ENCODE assay signal across 12 cellular contexts in the genomic region with DNA sequence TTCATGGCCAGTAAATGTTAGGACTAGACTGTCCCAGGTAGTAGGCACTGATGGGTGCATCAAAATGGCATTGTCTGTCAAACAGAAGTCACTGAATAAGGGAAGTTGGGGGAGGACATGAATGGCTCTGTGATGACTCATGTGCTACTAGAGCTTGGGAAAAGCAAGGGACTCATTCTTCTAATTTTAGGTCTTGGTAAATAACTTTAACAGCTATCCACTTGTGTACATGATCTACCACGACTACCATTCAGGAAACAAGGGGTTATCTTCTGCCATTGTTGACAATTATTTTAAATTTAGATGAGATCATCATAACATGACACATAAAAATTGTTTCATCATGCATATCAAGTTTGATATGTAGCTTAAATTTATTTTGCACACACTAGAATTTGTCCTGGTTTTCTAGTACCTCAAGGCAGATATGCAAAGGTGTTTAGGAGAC. TPM values are rescaled to one million over a fixed set of nuclear protein-coding genes. Genes with fewer than 3 reads are reported as not detected.
DNase-seq lines count a peak whose midpoint lies in the region; ATAC-seq, FAIRE-seq and TF ChIP-seq lines count a peak whose summit lies in the region.
"Had no signal": no experiment of that assay in that cellular context is flagged by ENCODE, and none has a peak within 500 bp of the region (broad histone marks: within the 10 kb centered on the region; RNA-seq: fewer than 3 reads in every experiment).

No MANE protein-coding gene starts in this region.

- no peaks in the 10 kb centered on the region for H3K27me3 ChIP-seq in astrocyte (ENCODE audit: insufficient read depth, low read length)
- H3K27me3 ChIP-seq: pancreas had no signal

- FAIRE-seq in astrocyte (lab: Jason Lieb, UNC) = peak; percentile 82
- FAIRE-seq: GM19239, pancreas had no signal

- POLR2A ChIA-PET in HEK293T (lab: Yijun Ruan, JAX) = no interaction called here

- H3K36me3 ChIP-seq in astrocyte (ENCODE audit: insufficient read depth, low read length) = no peaks in the 10 kb centered on the region
- H3K36me3 ChIP-seq: pancreas had no signal

- H3K4me1 ChIP-seq in astrocyte (ENCODE audit: insufficient read depth, low read length) = peaks cover 25% of the 10 kb centered on the region
- H3K4me1 ChIP-seq: pancreas had no signal

- intact Hi-C loops in left colon (cut with DNase I, micrococcal nuclease) = no loop called here

- H3K9ac ChIP-seq in astrocyte (ENCODE audit: low read length) = no peak overlapping the region

- H3K4me3 Mint-ChIP-seq in astrocyte (ENCODE audit: unreplicated experiment) = no peak overlapping the region
- no peak overlapping the region for H3K4me3 Mint-ChIP-seq in activated naive CD8-positive, alpha-beta T cell treated with anti-CD3 and anti-CD28 coated beads for 36 hours

- H3K27me3 Mint-ChIP-seq in astrocyte (ENCODE audit: low read depth, unreplicated experiment) = no peaks in the 10 kb centered on the region
- peaks cover 5% of the 10 kb centered on the region for H3K27me3 Mint-ChIP-seq in activated naive CD8-positive, alpha-beta T cell treated with anti-CD3 and anti-CD28 coated beads for 36 hours

- H3K36me3 Mint-ChIP-seq in astrocyte (ENCODE audit: low read depth, unreplicated experiment) = no peaks in the 10 kb centered on the region
- H3K36me3 Mint-ChIP-seq in activated naive CD8-positive, alpha-beta T cell treated with anti-CD3 and anti-CD28 coated beads for 36 hours = no peaks in the 10 kb centered on the region

- no peak for TF ChIP-seq CTCF in astrocyte (IDR thresholded peaks at IDR 0.05; ENCODE audit: insufficient read depth, low read depth, low read length)

- no peaks in the 10 kb centered on the region for H3K9me3 ChIP-seq in astrocyte (ENCODE audit: insufficient read depth, low read depth, low read length)
- H3K9me3 ChIP-seq: pancreas had no signal

- peak overlapping the region; percentile 33 for H3K27ac ChIP-seq in astrocyte (ENCODE audit: low read depth, low read length)
- H3K27ac ChIP-seq: pancreas had no signal

- H3K9me3 Mint-ChIP-seq in astrocyte (ENCODE audit: unreplicated experiment) = no peaks in the 10 kb centered on the region
- no peaks in the 10 kb centered on the region for H3K9me3 Mint-ChIP-seq in activated naive CD8-positive, alpha-beta T cell treated with anti-CD3 and anti-CD28 coated beads for 36 hours

- DNase-seq in COLO668 (lab: John Stamatoyannopoulos, UW; ENCODE audit: unreplicated experiment) (peak; percentile 11), LHCN-M2 (ENCODE audit: low read depth) (peak; percentile 93), astrocyte (ENCODE audit: low read depth) (peak; percentile 58), left colon (no peak), HEK293T (ENCODE audit: extremely low spot score) (no peak), ureter (ENCODE audit: low spot score) (no peak), RPMI8226 (no peak)
- no peak for DNase-seq in activated naive CD8-positive, alpha-beta T cell treated with anti-CD3 and anti-CD28 coated beads for 36 hours
- DNase-seq: head of caudate nucleus, NCI-H146, pancreas had no signal

- H4K20me1 ChIP-seq in astrocyte (ENCODE audit: insufficient read depth, low read length) = no peaks in the 10 kb centered on the region

- peaks cover 25% of the 10 kb centered on the region for H3K4me1 Mint-ChIP-seq in astrocyte (ENCODE audit: low read depth, unreplicated experiment)
- peaks cover 4% of the 10 kb centered on the region for H3K4me1 Mint-ChIP-seq in activated naive CD8-positive, alpha-beta T cell treated with anti-CD3 and anti-CD28 coated beads for 36 hours

- H3K27ac Mint-ChIP-seq in astrocyte (ENCODE audit: unreplicated experiment) = peak overlapping the region; percentile 1
- no peak overlapping the region for H3K27ac Mint-ChIP-seq in activated naive CD8-positive, alpha-beta T cell treated with anti-CD3 and anti-CD28 coated beads for 36 hours

- CTCF ChIA-PET in HEK293T (lab: Yijun Ruan, JAX) = no interaction called here

- no peaks in the 10 kb centered on the region for H3K79me2 ChIP-seq in astrocyte (ENCODE audit: insufficient read depth, low read length)

- peak; percentile 30 for ATAC-seq in left colon
- ATAC-seq: pancreas had no signal

- no peak overlapping the region for H2AFZ ChIP-seq in astrocyte (ENCODE audit: low read depth, low read length)

- H3K4me2 ChIP-seq in astrocyte (ENCODE audit: low read length) = peak overlapping the region; percentile 13

- H3K4me3 ChIP-seq in astrocyte (ENCODE audit: insufficient read depth, low read depth, low read length) = peak overlapping the region; percentile 13
- H3K4me3 ChIP-seq: pancreas had no signal

TF ChIP-seq in HEK293T, 16 proteins besides CTCF, POLR2A, EP300 and RAD21:
- TF ChIP-seq LEF1 (IDR thresholded peaks at IDR 0.05; ENCODE audit: borderline replicate concordance) (no peak), L3MBTL2 (conservative IDR thresholded peaks at IDR 0.05) (no peak), FOXK2 (IDR thresholded peaks at IDR 0.05) (no peak), FOXA1 (IDR thresholded peaks at IDR 0.05) (no peak), NFRKB (IDR thresholded peaks at IDR 0.05) (no peak)

RNA-seq across cellular contexts. Expression of gene AREG, which starts 6.3 kb away (rescaled TPM):
- total RNA-seq in LHCN-M2 (2014; rRNA removed) (75.3 and 95.8 TPM in 2 replicates), astrocyte (0.79 and 1.5 TPM in 2 replicates), left colon (10 to 100 TPM; 30.0 to 42.3 TPM), ureter (7.4 TPM)
- 0.91 TPM for polyA plus RNA-seq in LHCN-M2 (2012)
- total RNA-seq in activated naive CD8-positive, alpha-beta T cell treated with anti-CD3 and anti-CD28 coated beads for 36 hours = under 1 TPM in 1 of 2 experiments, not detected in 1; 0.28 TPM

Comparison
In these comparisons a context has a peak if more than half of its experiments do, and no peak if none do; other contexts are left out.
1. DNase-seq: peak in COLO668 (single experiment), LHCN-M2 (single experiment) and astrocyte (single experiment); none in left colon (0 of 2), HEK293T (single experiment), activated naive CD8-positive, alpha-beta T cell treated with anti-CD3 and anti-CD28 coated beads for 36 hours (single experiment), ureter (single experiment) and RPMI8226 (single experiment).